Comparison of ENCODE assay signal across 9 cellular contexts in the genomic region with DNA sequence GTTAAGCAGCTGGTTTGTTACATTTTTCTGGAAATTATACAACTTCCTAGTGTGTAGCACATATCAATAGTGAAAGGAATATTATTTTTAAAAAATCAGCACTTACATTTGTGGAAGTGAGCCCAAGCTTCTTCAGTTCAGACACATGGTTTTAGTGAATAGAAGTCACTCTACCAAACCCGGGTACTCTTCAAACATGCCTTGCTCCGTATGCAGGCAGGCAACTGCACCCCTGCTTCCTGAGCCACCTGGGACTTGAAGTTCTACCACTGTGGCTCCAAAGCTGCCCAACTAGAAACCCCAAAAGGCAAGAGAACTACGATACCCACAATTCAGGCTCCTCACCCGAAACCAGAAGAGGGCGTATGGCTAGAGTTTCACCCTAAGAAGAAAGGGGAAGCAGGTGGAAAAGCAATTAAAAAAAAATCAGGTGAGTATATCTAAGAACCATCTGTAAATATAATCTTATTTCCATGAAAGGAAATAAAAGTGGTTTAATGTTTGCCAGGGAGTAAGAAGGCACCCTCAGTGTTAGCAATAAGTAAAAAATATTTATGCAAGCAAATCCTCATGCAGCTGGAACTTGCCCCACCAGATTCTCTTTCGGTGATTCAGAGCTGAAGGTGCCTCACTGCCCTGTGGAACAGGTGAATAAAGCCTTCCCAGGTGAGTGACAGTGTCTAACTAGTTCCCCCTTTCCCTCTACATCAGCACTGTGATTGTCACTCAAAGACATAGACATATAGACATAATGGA. TPM values are rescaled to one million over a fixed set of nuclear protein-coding genes. Genes with fewer than 3 reads are reported as not detected.
DNase-seq lines count a peak whose midpoint lies in the region; ATAC-seq, FAIRE-seq and TF ChIP-seq lines count a peak whose summit lies in the region.
"Had no signal": no experiment of that assay in that cellular context is flagged by ENCODE, and none has a peak within 500 bp of the region (broad histone marks: within the 10 kb centered on the region; RNA-seq: fewer than 3 reads in every experiment).

A gene with protein sequence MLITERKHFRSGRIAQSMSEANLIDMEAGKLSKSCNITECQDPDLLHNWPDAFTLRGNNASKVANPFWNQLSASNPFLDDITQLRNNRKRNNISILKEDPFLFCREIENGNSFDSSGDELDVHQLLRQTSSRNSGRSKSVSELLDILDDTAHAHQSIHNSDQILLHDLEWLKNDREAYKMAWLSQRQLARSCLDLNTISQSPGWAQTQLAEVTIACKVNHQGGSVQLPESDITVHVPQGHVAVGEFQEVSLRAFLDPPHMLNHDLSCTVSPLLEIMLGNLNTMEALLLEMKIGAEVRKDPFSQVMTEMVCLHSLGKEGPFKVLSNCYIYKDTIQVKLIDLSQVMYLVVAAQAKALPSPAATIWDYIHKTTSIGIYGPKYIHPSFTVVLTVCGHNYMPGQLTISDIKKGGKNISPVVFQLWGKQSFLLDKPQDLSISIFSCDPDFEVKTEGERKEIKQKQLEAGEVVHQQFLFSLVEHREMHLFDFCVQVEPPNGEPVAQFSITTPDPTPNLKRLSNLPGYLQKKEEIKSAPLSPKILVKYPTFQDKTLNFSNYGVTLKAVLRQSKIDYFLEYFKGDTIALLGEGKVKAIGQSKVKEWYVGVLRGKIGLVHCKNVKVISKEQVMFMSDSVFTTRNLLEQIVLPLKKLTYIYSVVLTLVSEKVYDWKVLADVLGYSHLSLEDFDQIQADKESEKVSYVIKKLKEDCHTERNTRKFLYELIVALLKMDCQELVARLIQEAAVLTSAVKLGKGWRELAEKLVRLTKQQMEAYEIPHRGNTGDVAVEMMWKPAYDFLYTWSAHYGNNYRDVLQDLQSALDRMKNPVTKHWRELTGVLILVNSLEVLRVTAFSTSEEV (minus strand): TSS at position 192 of the 756 bp plus-strand sequence. CDS start 55,522 bp downstream, outside the sequence.

- H3K4me3 Mint-ChIP-seq in mesothelial cell of epicardium: peak within 1 kb of the TSS; percentile 59

- peaks cover 48% of the 10 kb centered on the region for H3K79me2 ChIP-seq in MM.1S (ENCODE audit: low read length)
- peaks cover 51% of the 10 kb centered on the region for H3K79me2 ChIP-seq in GM12878 (ENCODE audit: control insufficient read depth, insufficient read depth, low read length)

- H3K9me3 ChIP-seq in MM.1S (replicated peaks; ENCODE audit: insufficient read depth, low read length) (no peaks in the 10 kb centered on the region), GM12878 (replicated peaks; ENCODE audit: control insufficient read depth, insufficient read depth, low read length) (peaks cover 12% of the 10 kb centered on the region; the same call in 2 of the 3 replicates)

- H3F3A ChIP-seq in MM.1S (ENCODE audit: insufficient read depth, low read length): peaks cover 35% of the 10 kb centered on the region

- H3K4me2 ChIP-seq in MM.1S (ENCODE audit: low read depth, low read length) (peak within 1 kb of the TSS; percentile 75), GM12878 (ENCODE audit: control insufficient read depth, insufficient read depth) (peak within 1 kb of the TSS; percentile 91)

- ATAC-seq in HG02571 (IDR thresholded peaks at IDR 0.05; ENCODE audit: unreplicated experiment): peak; percentile 46
- peak; percentile 61 for ATAC-seq in GM12878

- H3K4me1 Mint-ChIP-seq in mesothelial cell of epicardium: peaks cover 23% of the 10 kb centered on the region

- no peaks in the 10 kb centered on the region for H3K9me2 ChIP-seq in MM.1S (replicated peaks; ENCODE audit: insufficient read depth, low read length)

- TF ChIP-seq EP300 in GM12878 (IDR thresholded peaks at IDR 0.05; ENCODE audit: borderline replicate concordance in 1 of 2, control insufficient read depth in 1 of 2, low read depth in 2 of 2, low read length in 2 of 2): peak; percentile 19 to 43; a peak in 2 of 4 replicates

- 14% methylated on average over 6 of the region's 6 CpGs for whole genome bisulfite sequencing in GM12878 (ENCODE audit: insufficient coverage, insufficient replicate concordance, low lambda C conversion rate, missing lambda C conversion rate)

- peak; percentile 23 for DNase-seq in activated CD8-positive, alpha-beta memory T cell treated with anti-CD3 and anti-CD28 coated beads, Interleukin-2, amount 50 U/mL, for 4 hours
- DNase-seq in activated CD8-positive, alpha-beta memory T cell treated with anti-CD3 and anti-CD28 coated beads for 24 hours: no peak
- DNase-seq in MM.1S: peak; percentile 97
- peak; percentile 96 for DNase-seq in GM12878 (ENCODE audit: low read depth, low spot score)
- peak in 1 of 2 experiments; percentile 41 for DNase-seq in mesothelial cell of epicardium (ENCODE audit: low spot score in 2 of 2, unreplicated experiment in 2 of 2)
- DNase-seq in NCI-H1694 (lab: John Stamatoyannopoulos, UW): no peak
- no peak for DNase-seq in central memory CD4-positive, alpha-beta T cell

- SMC1A ChIA-PET in GM12878 (lab: Charles Lee; ENCODE audit: uncharacterized antibody, unreplicated experiment): interaction anchor here (0.7 to 16.9 kb wide), 14 partner anchors 14 to 112 kb away, joined by 3 to 474 read pairs (median 24); no protein-coding TSS in a partner anchor

- H3K4me3 ChIP-seq in MM.1S (ENCODE audit: low read length): peak within 1 kb of the TSS; percentile 72
- H3K4me3 ChIP-seq in GM12878: peak within 1 kb of the TSS; percentile 55

- H3K27ac Mint-ChIP-seq in mesothelial cell of epicardium: peak within 1 kb of the TSS; percentile 97

- H3K36me3 Mint-ChIP-seq in mesothelial cell of epicardium: no peaks in the 10 kb centered on the region

- peaks cover 51% of the 10 kb centered on the region for H3K4me1 ChIP-seq in MM.1S (ENCODE audit: low read length)
- H3K4me1 ChIP-seq in GM12878 (ENCODE audit: control insufficient read depth, insufficient read depth, low read length): peaks cover 35% of the 10 kb centered on the region

- 0 out of 2 replicates have a peak, but pooled peaks have one; percentile 35 for TF ChIP-seq RAD21 in GM12878 (IDR thresholded peaks at IDR 0.05; ENCODE audit: insufficient read depth, low read depth, low read length)

- intact Hi-C loops in GM12878 (cut with micrococcal nuclease; ENCODE audit: unreplicated experiment): loop anchor here (1.0 kb wide), 2 partner anchors 18 to 112 kb away; no protein-coding TSS in a partner anchor

- TF ChIP-seq CTCF in MM.1S (IDR thresholded peaks at IDR 0.05; ENCODE audit: low read length): peak; percentile 81
- peak; percentile 60 to 80 (median 72); a peak in 5 of 6 replicates for TF ChIP-seq CTCF in GM12878 (IDR thresholded peaks at IDR 0.05 in 2 of 3, conservative IDR thresholded peaks at IDR 0.05 in 1 of 3; ENCODE audit: control insufficient read depth in 2 of 3, extremely low read depth in 1 of 3, insufficient read depth in 1 of 3, low read depth in 3 of 3, low read length in 3 of 3)
- no peak for TF ChIP-seq CTCF in mesothelial cell of epicardium (IDR thresholded peaks at IDR 0.05; ENCODE audit: unreplicated experiment)

- H2AFZ ChIP-seq in MM.1S (ENCODE audit: low read length) (no peak within 1 kb of the TSS), GM12878 (ENCODE audit: control insufficient read depth, low read depth, low read length) (peak within 1 kb of the TSS; percentile 14)

- TF ChIP-seq POLR2A in GM12878 (IDR thresholded peaks at IDR 0.05; ENCODE audit: low read depth, low read length): no peak

- no peaks in the 10 kb centered on the region for H3K27me3 Mint-ChIP-seq in mesothelial cell of epicardium (ENCODE audit: low read depth)

- TSS peak; percentile 13 for BruUV-seq in GM12878 (replicated peaks; lab: Mats Ljungman, UMichigan)

- H3K27me3 ChIP-seq in MM.1S (replicated peaks; ENCODE audit: insufficient read depth, low read length): no peaks in the 10 kb centered on the region
- H3K27me3 ChIP-seq in GM12878 (replicated peaks in 1 of 2; ENCODE audit: control insufficient read depth in 2 of 2, insufficient read depth in 2 of 2, low read length in 1 of 2): no peaks in the 10 kb centered on the region

- RAD21 ChIA-PET in GM12878 (lab: Charles Lee; ENCODE audit: unreplicated experiment): interaction anchor here (0.9 to 7.9 kb wide), 15 partner anchors 14 to 463 kb away, joined by 3 to 230 read pairs (median 11); a partner anchor contains a TSS

- POLR2A ChIA-PET in GM12878 (lab: Charles Lee): interaction anchor here (0.5 to 5.9 kb wide), 9 partner anchors 16 to 251 kb away, joined by 3 to 151 read pairs (median 6); no protein-coding TSS in a partner anchor

- in situ Hi-C loops in GM12878 (cut with MboI): loop anchor here (5.0 kb wide), 1 partner anchor 70 kb away; no protein-coding TSS in a partner anchor

- peaks cover 12% of the 10 kb centered on the region for H3K9me3 Mint-ChIP-seq in mesothelial cell of epicardium

- no peak for FAIRE-seq in GM12878 (lab: Jason Lieb, UNC)
- FAIRE-seq: G401.6 had no signal

- H4K20me1 ChIP-seq in MM.1S (ENCODE audit: insufficient read depth, low read length) (no peaks in the 10 kb centered on the region), GM12878 (ENCODE audit: control insufficient read depth, insufficient read depth) (no peaks in the 10 kb centered on the region)

- CTCF ChIA-PET in GM12878 (lab: Yijun Ruan, JAX): interaction anchor here (0.6 to 8.1 kb wide), 20 partner anchors 12 to 1901 kb away, joined by 3 to 159 read pairs (median 4); a partner anchor contains a TSS

- H3K36me3 ChIP-seq in MM.1S (replicated peaks; ENCODE audit: insufficient read depth, low read length): peaks cover 12% of the 10 kb centered on the region; the same call in 1 of the 2 replicates
- peaks cover 0 to 2% of the 10 kb centered on the region in 2 experiments; a peak in 2 of 4 replicates for H3K36me3 ChIP-seq in GM12878 (ENCODE audit: control insufficient read depth in 2 of 2, insufficient read depth in 2 of 2, low read length in 1 of 2)

- H3K27ac ChIP-seq in MM.1S (ENCODE audit: low read length) (peak within 1 kb of the TSS; percentile 97), GM12878 (ENCODE audit: control insufficient read depth, insufficient read depth) (peak within 1 kb of the TSS; percentile 98)

- H3K9ac ChIP-seq in MM.1S (ENCODE audit: low read length) (peak within 1 kb of the TSS; percentile 86), GM12878 (ENCODE audit: control insufficient read depth, insufficient read depth, low read length) (peak within 1 kb of the TSS; percentile 58)

RNA-seq across cellular contexts. Expression of the gene that starts here (rescaled TPM):
- total RNA-seq in GM12878 (2013; cell fraction: nucleolus; rRNA removed): 593 and 645 TPM in 2 replicates
- total RNA-seq in GM12878 (2014; rRNA removed): 23.7 and 31.0 TPM in 2 replicates
- total RNA-seq in GM12878 (2014; rRNA removed; fragmentation: Illumina TruSeq; extraction: Trizol): 47.7 and 47.8 TPM in 2 replicates
- total RNA-seq in GM12878 (2021): 26.6 and 27.6 TPM in 2 replicates
- polyA plus RNA-seq in GM12878 (2011; ENCODE audit: low read depth): 2.0 TPM
- polyA plus RNA-seq in GM12878 (2011; rRNA removed): 61.1 and 99.6 TPM in 2 replicates
- polyA plus RNA-seq in GM12878 (2011; cell fraction: cytosol; rRNA removed): 20.5 and 20.6 TPM in 2 replicates
- polyA plus RNA-seq in GM12878 (2011; cell fraction: nucleus; rRNA removed): 47.9 and 49.9 TPM in 2 replicates
- polyA plus RNA-seq in GM12878 (2012): 2.8 and 4.0 TPM in 2 replicates
- polyA plus RNA-seq in GM12878 (2014; fragmentation: Illumina TruSeq; extraction: Trizol): 14.4 and 16.0 TPM in 2 replicates
- polyA plus RNA-seq in GM12878 (2014; fragmentation: Nextera tagmentation; extraction: Ambion mirVana): 10 to 100 TPM in 1 of 2 experiments, 1 to 10 TPM in 1; 6.0 to 10.9 TPM
- polyA plus RNA-seq in GM12878 (2014; rRNA removed): 6.5 and 8.0 TPM in 2 replicates
- polyA plus RNA-seq in GM12878 (2016; fragmentation: Nextera tagmentation; extraction: Ambion mirVana): 10 to 100 TPM in 1 of 2 experiments, 1 to 10 TPM in 1; 9.0 to 11.0 TPM
- 172 and 187 TPM in 2 replicates for polyA minus RNA-seq in GM12878 (2011; rRNA and poly(A)+ RNA removed)
- polyA minus RNA-seq in GM12878 (2011; cell fraction: cytosol; rRNA and poly(A)+ RNA removed): 79.0 and 99.2 TPM in 2 replicates
- 139 and 207 TPM in 2 replicates for polyA minus RNA-seq in GM12878 (2011; cell fraction: nucleus; rRNA and poly(A)+ RNA removed)
- total RNA-seq in mesothelial cell of epicardium: 9.3 to 12.0 TPM (median 11.1 TPM) in 3 replicates

Comparison
In these comparisons a context has a peak if more than half of its experiments do, and no peak if none do; other contexts are left out.
1. DNase-seq: peak in activated CD8-positive, alpha-beta memory T cell treated with anti-CD3 and anti-CD28 coated beads, Interleukin-2, amount 50 U/mL, for 4 hours (single experiment), MM.1S (single experiment) and GM12878 (single experiment); none in activated CD8-positive, alpha-beta memory T cell treated with anti-CD3 and anti-CD28 coated beads for 24 hours (single experiment), NCI-H1694 (single experiment) and central memory CD4-positive, alpha-beta T cell (single experiment).